ENCODE assay signal across 8 cellular contexts in genomic region chr3:56799251-56799882, GRCh38. TPM values are rescaled to one million over a fixed set of nuclear protein-coding genes. Genes with fewer than 3 reads are reported as not detected.
DNase-seq lines count a peak whose midpoint lies in the region; ATAC-seq and TF ChIP-seq lines count a peak whose summit lies in the region.

No MANE protein-coding gene starts in this region.

- H3K27ac ChIP-seq in RWPE2 (ENCODE audit: poor library complexity, severe bottlenecking) (peak overlapping the region; percentile 36), substantia nigra (ENCODE audit: low read depth, low read length, poor library complexity, severe bottlenecking) (peak overlapping the region; percentile 83)

- no peaks in the 10 kb centered on the region for H3K27me3 ChIP-seq in RWPE2 (ENCODE audit: insufficient read depth, poor library complexity, severe bottlenecking)

- no peak overlapping the region for H3K4me3 ChIP-seq in RWPE2 (ENCODE audit: severe bottlenecking)

- peak; percentile 83 for TF ChIP-seq CTCF in RWPE2 (IDR thresholded peaks at IDR 0.05; ENCODE audit: poor library complexity, severe bottlenecking)

- no peaks in the 10 kb centered on the region for H3K36me3 ChIP-seq in RWPE2 (ENCODE audit: low read depth)

- DNase-seq in EL: peak; percentile 43
- DNase-seq in LHCN-M2 (ENCODE audit: low read depth): peak; percentile 59
- no peak for DNase-seq in RWPE2 (ENCODE audit: low spot score)
- DNase-seq in cerebellar cortex (ENCODE audit: low spot score): peak; percentile 93
- no peak for DNase-seq in left lobe of liver (ENCODE audit: low spot score)
- peak in 7 of 49 donors; percentile 6 to 43 (median 13) for DNase-seq in substantia nigra (lab: John Stamatoyannopoulos, UW)

- H3K9me3 ChIP-seq in RWPE2 (ENCODE audit: severe bottlenecking): no peaks in the 10 kb centered on the region

- no peak for ATAC-seq in RWPE2 (ENCODE audit: low read depth)
- peak; percentile 49 for ATAC-seq in left lobe of liver
- ATAC-seq in GM21423 (IDR thresholded peaks at IDR 0.05; ENCODE audit: unreplicated experiment): no peak
- no peak for ATAC-seq in HG03135 (IDR thresholded peaks at IDR 0.05; ENCODE audit: unreplicated experiment)

- H3K4me1 ChIP-seq in RWPE2 (ENCODE audit: insufficient read depth, poor library complexity, severe bottlenecking): peaks cover 28% of the 10 kb centered on the region

RNA-seq across cellular contexts. Expression of gene ARHGEF3, which starts 2.4 kb away (rescaled TPM):
- total RNA-seq in LHCN-M2 (2014; rRNA removed): 2.8 and 5.5 TPM in 2 replicates
- polyA plus RNA-seq in LHCN-M2 (2012): 3.5 TPM
- 1.5 TPM for total RNA-seq in left lobe of liver

Comparison
In these comparisons a context has a peak if more than half of its experiments do, and no peak if none do; other contexts are left out.
1. DNase-seq: peak in EL (single experiment), LHCN-M2 (single experiment) and cerebellar cortex (single experiment); none in RWPE2 (single experiment) and left lobe of liver (single experiment).